6 cellular contexts compared by ENCODE assay signal in genomic region chr15:28310454-28310853, GRCh38. TPM values are rescaled to one million over a fixed set of nuclear protein-coding genes. Genes with fewer than 3 reads are reported as not detected.
"Had no signal": no experiment of that assay in that cellular context is flagged by ENCODE, and none has a peak within 500 bp of the region (broad histone marks: within the 10 kb centered on the region; RNA-seq: fewer than 3 reads in every experiment).

No MANE protein-coding gene starts in this region.

RNA-seq across cellular contexts. Expression of gene GOLGA6L24, which starts 47.4 kb away (rescaled TPM):
- total RNA-seq: K562, M059J, PC-3, Peyer's patch, SJSA1 had no signal
- polyA plus RNA-seq: K562, SK-N-SH had no signal
